Comparison of ENCODE assay signal across 14 cellular contexts in the genomic region with DNA sequence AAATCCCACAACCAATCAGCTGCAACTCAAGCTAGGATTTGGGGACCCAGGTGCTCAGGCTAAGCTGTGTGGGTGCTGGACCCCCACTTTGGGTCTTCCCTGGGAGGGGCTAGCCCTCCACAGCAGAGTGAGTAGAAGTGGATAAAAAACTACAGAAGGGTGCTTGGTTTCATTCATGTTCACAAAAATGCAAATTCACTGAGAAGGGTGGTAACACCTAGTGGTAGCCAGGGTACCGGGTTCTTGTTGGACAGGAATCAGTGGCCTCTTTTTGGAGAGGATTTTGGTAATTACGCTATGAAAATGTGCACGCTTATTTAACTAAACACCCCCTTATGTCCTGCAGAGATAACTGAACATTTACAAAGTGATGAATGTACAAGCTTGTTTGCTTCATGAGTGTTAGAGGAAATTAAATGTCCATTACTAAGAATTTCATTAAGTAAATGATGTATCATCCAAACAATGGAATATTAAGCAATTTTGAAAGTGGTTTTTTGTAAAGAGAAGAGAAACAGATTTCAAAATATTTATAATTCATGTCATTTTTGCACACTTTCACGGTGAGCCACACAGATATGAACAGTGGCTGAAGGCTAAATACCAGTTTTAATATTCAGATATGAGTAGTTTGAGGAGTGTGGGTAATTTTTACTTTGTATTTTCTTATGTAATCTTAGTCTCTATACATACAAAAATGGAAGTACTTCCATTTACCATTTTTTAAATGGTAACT.
A peak's percentile ranks its signal among the peaks of the same experiment; 100 is the strongest.
DNase-seq lines count a peak whose midpoint lies in the region; ATAC-seq and TF ChIP-seq lines count a peak whose summit lies in the region.
"Had no signal": no experiment of that assay in that cellular context is flagged by ENCODE, and none has a peak within 500 bp of the region (broad histone marks: within the 10 kb centered on the region; RNA-seq: fewer than 3 reads in every experiment).

No MANE protein-coding gene starts in this region.

- peaks cover 44% of the 10 kb centered on the region for H3K36me3 Mint-ChIP-seq in activated CD4-positive, alpha-beta memory T cell treated with anti-CD3 and anti-CD28 coated beads, Interleukin-2, amount 10 ng/mL, durations not matched to agents 7 days and 5 days (ENCODE audit: low read depth)
- H3K36me3 Mint-ChIP-seq in natural killer cell = no peaks in the 10 kb centered on the region

- peak overlapping the region; percentile 1 for H3K4me3 Mint-ChIP-seq in activated CD4-positive, alpha-beta memory T cell treated with anti-CD3 and anti-CD28 coated beads, Interleukin-2, amount 10 ng/mL, durations not matched to agents 7 days and 5 days
- H3K4me3 Mint-ChIP-seq in natural killer cell = peak overlapping the region; percentile 74

- H3K9me3 Mint-ChIP-seq in activated CD4-positive, alpha-beta memory T cell treated with anti-CD3 and anti-CD28 coated beads, Interleukin-2, amount 10 ng/mL, durations not matched to agents 7 days and 5 days = no peaks in the 10 kb centered on the region
- H3K9me3 Mint-ChIP-seq in natural killer cell = no peaks in the 10 kb centered on the region

- H3K4me1 Mint-ChIP-seq in activated CD4-positive, alpha-beta memory T cell treated with anti-CD3 and anti-CD28 coated beads, Interleukin-2, amount 10 ng/mL, durations not matched to agents 7 days and 5 days = peaks cover 25% of the 10 kb centered on the region
- H3K4me1 Mint-ChIP-seq in natural killer cell = peaks cover 12 to 19% of the 10 kb centered on the region in 2 donors

- TF ChIP-seq CTCF in natural killer cell (IDR thresholded peaks at IDR 0.05) = no peak

- no peak for DNase-seq in activated CD4-positive, CD25-positive, alpha-beta regulatory T cell (lab: John Stamatoyannopoulos, UW)
- no peak for DNase-seq in activated CD4-positive, alpha-beta memory T cell treated with anti-CD3 and anti-CD28 coated beads, Interleukin-2, amount 10 ng/mL, durations not matched to agents 7 days and 5 days
- DNase-seq in natural killer cell = no peak
- DNase-seq in NCI-H187 (lab: John Stamatoyannopoulos, UW) = no peak
- DNase-seq: mammary epithelial cell, NCI-H146, NCI-H526, ovary, T-helper 9 cell had no signal

- CTCF ChIA-PET in activated CD4-positive, alpha-beta memory T cell treated with anti-CD3 and anti-CD28 coated beads, Interleukin-2, amount 10 ng/mL, durations not matched to agents 7 days and 5 days (lab: Charles Lee) = interaction anchor here (1.8 kb wide), 1 partner anchor 348 kb away, joined by 4 read pairs; no protein-coding TSS in a partner anchor

- ATAC-seq in activated CD4-positive, CD25-positive, alpha-beta regulatory T cell treated with anti-CD3 and anti-CD28 coated beads, Interleukin-2, amount 50 U/mL, for 24 hours = peak; percentile 52 to 73
- ATAC-seq in GM19395 (IDR thresholded peaks at IDR 0.05; ENCODE audit: unreplicated experiment) = peak; percentile 7
- no peak for ATAC-seq in natural killer cell
- no peak for ATAC-seq in GM21367 (IDR thresholded peaks at IDR 0.05; ENCODE audit: unreplicated experiment)
- no peak for ATAC-seq in HG02588 (IDR thresholded peaks at IDR 0.05; ENCODE audit: unreplicated experiment)
- ATAC-seq: HepG2 had no signal

- H3K27ac Mint-ChIP-seq in activated CD4-positive, alpha-beta memory T cell treated with anti-CD3 and anti-CD28 coated beads, Interleukin-2, amount 10 ng/mL, durations not matched to agents 7 days and 5 days = peak overlapping the region; percentile 41
- peak overlapping the region; percentile 80 to 81 for H3K27ac Mint-ChIP-seq in natural killer cell

- POLR2A ChIA-PET in activated CD4-positive, alpha-beta memory T cell treated with anti-CD3 and anti-CD28 coated beads, Interleukin-2, amount 10 ng/mL, durations not matched to agents 7 days and 5 days (lab: Charles Lee) = interaction anchor here (1.1 kb wide), 1 partner anchor 11 kb away, joined by 3 read pairs; no protein-coding TSS in a partner anchor

- no peaks in the 10 kb centered on the region for H3K27me3 Mint-ChIP-seq in activated CD4-positive, alpha-beta memory T cell treated with anti-CD3 and anti-CD28 coated beads, Interleukin-2, amount 10 ng/mL, durations not matched to agents 7 days and 5 days
- H3K27me3 Mint-ChIP-seq in natural killer cell (ENCODE audit: low read depth in 2 of 2) = no peaks in the 10 kb centered on the region

- intact Hi-C loops in natural killer cell (cut with micrococcal nuclease) = no loop called here

Comparison
In these comparisons a context has a peak if more than half of its experiments do, and no peak if none do; other contexts are left out.
1. ATAC-seq: peak in activated CD4-positive, CD25-positive, alpha-beta regulatory T cell treated with anti-CD3 and anti-CD28 coated beads, Interleukin-2, amount 50 U/mL, for 24 hours (2 of 2) and GM19395 (single experiment); none in natural killer cell (0 of 3), GM21367 (single experiment) and HG02588 (single experiment).